ENCODE assay signal across 28 cellular contexts in the genomic region with DNA sequence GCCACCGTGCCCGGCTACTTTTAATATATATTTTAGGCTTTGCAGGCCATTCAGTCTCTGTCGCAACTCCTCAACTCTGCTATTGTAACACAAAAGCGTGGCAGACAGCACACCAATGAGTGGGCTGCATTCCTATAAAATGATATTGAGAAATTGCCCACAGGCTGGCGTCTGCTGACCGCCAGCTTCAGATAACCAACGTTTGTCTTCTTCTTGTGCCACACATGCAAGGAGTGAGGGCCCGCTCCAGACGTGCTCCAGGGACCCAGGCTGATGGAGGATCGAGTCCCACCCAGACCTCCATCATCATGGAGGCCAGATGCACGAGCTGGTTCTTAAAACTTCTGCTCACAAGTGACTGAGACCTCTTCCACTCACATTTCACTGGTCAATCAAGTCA. TPM values are rescaled to one million over a fixed set of nuclear protein-coding genes. Genes with fewer than 3 reads are reported as not detected.
A peak's percentile ranks its signal among the peaks of the same experiment; 100 is the strongest.
DNase-seq lines count a peak whose midpoint lies in the region; ATAC-seq and TF ChIP-seq lines count a peak whose summit lies in the region.
"Had no signal": no experiment of that assay in that cellular context is flagged by ENCODE, and none has a peak within 500 bp of the region (broad histone marks: within the 10 kb centered on the region; RNA-seq: fewer than 3 reads in every experiment).

No MANE protein-coding gene starts in this region.

- no peak for ATAC-seq in aorta (ENCODE audit: low FRiP score)
- ATAC-seq: activated CD4-positive, alpha-beta T cell treated with anti-CD3 and anti-CD28 coated beads for 36 hours; activated CD8-positive, alpha-beta T cell treated with anti-CD3 and anti-CD28 coated beads, Interleukin-2, amount 10 ng/mL, durations not matched to agents 7 days and 5 days; gastrocnemius medialis; left cardiac atrium; psoas muscle; T-helper 17 cell had no signal

- 93 to 95% methylated on average over 11 of the region's 11 CpGs for WGBS in aorta, 2 donors
- 84 to 93% methylated on average over 11 of the region's 11 CpGs for whole genome bisulfite sequencing in sigmoid colon, 2 donors

- H3K9me3 ChIP-seq in left ventricle myocardium inferior (replicated peaks), result no peaks in the 10 kb centered on the region
- no peaks in the 10 kb centered on the region for H3K9me3 ChIP-seq in aorta (ENCODE audit: control insufficient read depth, low read length)
- no peaks in the 10 kb centered on the region for H3K9me3 ChIP-seq in sigmoid colon
- H3K9me3 ChIP-seq: esophagus squamous epithelium, gastrocnemius medialis, neutrophil, psoas muscle, tibial artery had no signal

- no peaks in the 10 kb centered on the region for H3K27me3 ChIP-seq in left ventricle myocardium inferior (ENCODE audit: low read depth)
- H3K27me3 ChIP-seq in aorta (ENCODE audit: control insufficient read depth in 1 of 2, insufficient read depth in 2 of 2, low read length in 1 of 2), result no peaks in the 10 kb centered on the region
- H3K27me3 ChIP-seq in sigmoid colon, result no peaks in the 10 kb centered on the region
- H3K27me3 ChIP-seq: esophagus squamous epithelium, tibial artery had no signal

- H3K36me3 ChIP-seq in left ventricle myocardium inferior (no peaks in the 10 kb centered on the region), aorta (ENCODE audit: control insufficient read depth in 1 of 2, insufficient read depth in 2 of 2, low read length in 1 of 2) (no peaks in the 10 kb centered on the region), sigmoid colon (no peaks in the 10 kb centered on the region)
- H3K36me3 ChIP-seq: esophagus squamous epithelium, gastrocnemius medialis, neutrophil, tibial artery had no signal

- TF ChIP-seq CTCF in left ventricle myocardium inferior (IDR thresholded peaks at IDR 0.05; ENCODE audit: borderline replicate concordance) (no peak), fibroblast of pulmonary artery (IDR thresholded peaks at IDR 0.05; ENCODE audit: low read length, missing control alignments) (no peak), sigmoid colon (IDR thresholded peaks at IDR 0.05) (no peak)

- no peak overlapping the region for H3K4me3 ChIP-seq in left ventricle myocardium inferior
- no peak overlapping the region for H3K4me3 ChIP-seq in fibroblast of pulmonary artery (replicated peaks; ENCODE audit: low read depth, low read length)
- no peak overlapping the region for H3K4me3 ChIP-seq in aorta (ENCODE audit: low read length in 2 of 2)
- H3K4me3 ChIP-seq in sigmoid colon, result no peak overlapping the region
- H3K4me3 ChIP-seq: esophagus squamous epithelium, gastrocnemius medialis, psoas muscle, SK-N-MC, tibial artery had no signal

- H3K4me1 ChIP-seq in left ventricle myocardium inferior, result peaks cover 70% of the 10 kb centered on the region
- no peaks in the 10 kb centered on the region for H3K4me1 ChIP-seq in aorta (ENCODE audit: control insufficient read depth in 1 of 2, insufficient read depth in 2 of 2, low read length in 2 of 2)
- peaks cover 0 to 37% (median 33%) of the 10 kb centered on the region in 4 donors for H3K4me1 ChIP-seq in sigmoid colon

- no peak for TF ChIP-seq EP300 in sigmoid colon (IDR thresholded peaks at IDR 0.05)

- peak overlapping the region; percentile 96 for H3K27ac ChIP-seq in left ventricle myocardium inferior (replicated peaks)
- H3K27ac ChIP-seq in aorta (ENCODE audit: low read depth in 1 of 2, low read length in 2 of 2), result no peak overlapping the region
- H3K27ac ChIP-seq in sigmoid colon, result no peak overlapping the region
- H3K27ac ChIP-seq: gastrocnemius medialis, neutrophil, psoas muscle, SK-N-MC, tibial artery had no signal

- intact Hi-C loops in left ventricle myocardium inferior (cut with micrococcal nuclease), result loop anchor here (10.0 kb wide), 1 partner anchor 151 kb away; a partner anchor contains a TSS
- intact Hi-C loops in cardiac septum (cut with DNase I), result loop anchor here (10.0 kb wide), 1 partner anchor 321 kb away; no protein-coding TSS in a partner anchor
- intact Hi-C loops in aorta (cut with DNase I), result loop anchor here in 1 of 2 donors (10.0 kb wide), 1 partner anchor 121 kb away; no protein-coding TSS in a partner anchor
- intact Hi-C loops in sigmoid colon (cut with DNase I), result loop anchor here (5.0 kb wide), 1 partner anchor 46 kb away; no protein-coding TSS in a partner anchor

- no peak for TF ChIP-seq POLR2A in sigmoid colon (IDR thresholded peaks at IDR 0.05)

- no peak for DNase-seq in left ventricle myocardium inferior
- DNase-seq in cardiac septum (ENCODE audit: low spot score), result no peak
- DNase-seq in RPMI7951 (ENCODE audit: low read depth), result peak; percentile 52
- peak; percentile 19 for DNase-seq in fibroblast of pulmonary artery (ENCODE audit: low read depth)
- peak; percentile 40 to 51 for DNase-seq in aorta
- DNase-seq in D341Med (ENCODE audit: low spot score), result no peak
- no peak for DNase-seq in NCI-H1092 treated with DMSO at 0.1 percent for 48 hours (lab: John Stamatoyannopoulos, UW)
- no peak for DNase-seq in sigmoid colon
- DNase-seq: activated CD4-positive, alpha-beta T cell treated with anti-CD3 and anti-CD28 coated beads for 36 hours; activated CD8-positive, alpha-beta T cell treated with anti-CD3 and anti-CD28 coated beads, Interleukin-2, amount 10 ng/mL, durations not matched to agents 7 days and 5 days; DMS79; esophagus squamous epithelium; gastrocnemius medialis; NCI-H1417; NCI-H2081 treated with DMSO at 0.1 percent for 48 hours; NCI-H226; NCI-H69; RPMI8226; stimulated activated CD8-positive, alpha-beta memory T cell treated with anti-CD3 and anti-CD28 coated beads, Interleukin-4, amount 100 ng/mL, for 48 hours; T-helper 17 cell had no signal

RNA-seq across cellular contexts. Expression of a gene that starts 35.4 kb away (rescaled TPM):
- total RNA-seq in left ventricle myocardium inferior, result 0.38 TPM
- 0.19 TPM for total RNA-seq in cardiac septum
- total RNA-seq in RPMI7951 (2014; rRNA removed; shearing (Covaris generic)), result not detected in 2 replicates
- not detected for total RNA-seq in aorta
- polyA plus RNA-seq in aorta, result not detected
- under 1 TPM in 1 of 4 donors, not detected in 3; 0.36 TPM for total RNA-seq in sigmoid colon
- polyA plus RNA-seq in sigmoid colon, result not detected
- total RNA-seq: activated CD4-positive, alpha-beta T cell treated with anti-CD3 and anti-CD28 coated beads for 36 hours; activated CD8-positive, alpha-beta T cell treated with anti-CD3 and anti-CD28 coated beads, Interleukin-2, amount 10 ng/mL, durations not matched to agents 7 days and 5 days; astrocyte; CD8-positive, alpha-beta memory T cell; esophagus squamous epithelium; gastrocnemius medialis; psoas muscle; skeletal muscle tissue; T-helper 17 cell had no signal
- polyA plus RNA-seq: CD8-positive, alpha-beta memory T cell had no signal

Comparison
In these comparisons a context has a peak if more than half of its experiments do, and no peak if none do; other contexts are left out.
1. DNase-seq: peak in RPMI7951 (single experiment), fibroblast of pulmonary artery (single experiment) and aorta (2 of 2); none in left ventricle myocardium inferior (single experiment), cardiac septum (single experiment), D341Med (single experiment), NCI-H1092 treated with DMSO at 0.1 percent for 48 hours (single experiment) and sigmoid colon (single experiment).